16 cellular contexts compared by ENCODE assay signal in the genomic region with DNA sequence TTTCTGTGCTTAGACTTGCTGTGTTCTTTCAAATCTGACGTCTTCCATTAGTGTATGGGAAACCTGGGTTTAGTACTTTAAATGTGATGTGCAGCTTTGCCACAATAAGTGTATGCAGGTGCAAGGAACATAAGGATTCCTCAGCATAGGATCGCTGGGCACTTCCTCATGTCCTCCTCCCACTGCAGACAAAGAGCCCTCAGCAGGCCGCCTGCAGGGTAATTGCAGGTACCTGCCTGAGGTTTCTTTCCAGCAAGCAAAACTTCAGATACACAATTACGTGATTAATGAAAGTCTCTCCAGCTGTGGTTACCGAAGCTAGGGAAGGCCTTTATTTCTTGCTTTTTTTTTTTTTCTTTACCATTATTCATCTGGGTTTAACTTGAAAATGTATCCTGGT.
DNase-seq lines count a peak whose midpoint lies in the region; ATAC-seq, FAIRE-seq and TF ChIP-seq lines count a peak whose summit lies in the region.
"Had no signal": no experiment of that assay in that cellular context is flagged by ENCODE, and none has a peak within 500 bp of the region (broad histone marks: within the 10 kb centered on the region; RNA-seq: fewer than 3 reads in every experiment).

No MANE protein-coding gene starts in this region.

- intact Hi-C loops in transverse colon (cut with DNase I; ENCODE audit: low total_unique reads): no loop called here

- in situ Hi-C loops in transverse colon (cut with MboI; ENCODE audit: low pct_ligation_motif_present in 1 of 4, low pct_unique_long_range_greater_than_20kb in 1 of 4, low sequenced_read_pairs in 3 of 4): no loop called here

- no peak for TF ChIP-seq RAD21 in SK-N-SH (IDR thresholded peaks at IDR 0.05; ENCODE audit: low read length)

- CTCF ChIA-PET in SK-N-SH (lab: Yijun Ruan, JAX): no interaction called here

- peaks cover 12% of the 10 kb centered on the region for H3K36me3 Mint-ChIP-seq in astrocyte (ENCODE audit: low read depth, unreplicated experiment)

- no peaks in the 10 kb centered on the region for H3K27me3 Mint-ChIP-seq in astrocyte (ENCODE audit: low read depth, unreplicated experiment)
- H3K27me3 Mint-ChIP-seq: activated naive CD8-positive, alpha-beta T cell treated with anti-CD3 and anti-CD28 coated beads for 36 hours; CD4-positive, alpha-beta T cell had no signal

- H2AFZ ChIP-seq in SK-N-SH (ENCODE audit: low read depth) (no peak overlapping the region), astrocyte (ENCODE audit: low read depth, low read length) (peak overlapping the region; percentile 19), osteoblast (ENCODE audit: low read length) (no peak overlapping the region)
- H2AFZ ChIP-seq: PC-9 had no signal

- ATAC-seq in SK-N-SH treated with all-trans-retinoic acid at 6 μM for 48 hours: no peak

- H3K4me3 Mint-ChIP-seq in astrocyte (ENCODE audit: unreplicated experiment): no peak overlapping the region
- H3K4me3 Mint-ChIP-seq: activated naive CD8-positive, alpha-beta T cell treated with anti-CD3 and anti-CD28 coated beads for 36 hours; CD4-positive, alpha-beta T cell had no signal

- no peaks in the 10 kb centered on the region for H3K4me1 ChIP-seq in SK-N-SH (ENCODE audit: control insufficient read depth in 1 of 2, insufficient read depth in 2 of 2, low read depth in 1 of 2, low read length in 1 of 2)
- H3K4me1 ChIP-seq in astrocyte (ENCODE audit: insufficient read depth, low read length): peaks cover 10% of the 10 kb centered on the region
- H3K4me1 ChIP-seq in mesodermal cell (ENCODE audit: control insufficient read depth, insufficient read depth, low read length, poor library complexity, severe bottlenecking): peaks cover 26% of the 10 kb centered on the region
- peaks cover 0 to 12% (median 4%) of the 10 kb centered on the region in 4 donors for H3K4me1 ChIP-seq in transverse colon
- H3K4me1 ChIP-seq in osteoblast (ENCODE audit: insufficient read depth, low read length): no peaks in the 10 kb centered on the region

- H4K20me1 ChIP-seq in SK-N-SH (ENCODE audit: insufficient read depth): no peaks in the 10 kb centered on the region
- no peaks in the 10 kb centered on the region for H4K20me1 ChIP-seq in astrocyte (ENCODE audit: insufficient read depth, low read length)
- no peaks in the 10 kb centered on the region for H4K20me1 ChIP-seq in osteoblast (ENCODE audit: insufficient read depth, low read length)

- 11% methylated on average over 5 of the region's 5 CpGs for WGBS in SK-N-SH (ENCODE audit: low lambda C conversion rate)
- WGBS in mesodermal cell (ENCODE audit: insufficient coverage in 2 of 2), 2 experiments: 65 to 92% methylated on average over 3 to 4 of the region's 5 CpGs
- 59 to 71% methylated on average over 3 to 5 of the region's 5 CpGs for WGBS in transverse colon (ENCODE audit: low coverage in 1 of 2), 2 donors

- POLR2A ChIA-PET in SK-N-SH (lab: Yijun Ruan, JAX): no interaction called here

- no peak for FAIRE-seq in astrocyte (lab: Jason Lieb, UNC)
- FAIRE-seq: small intestine had no signal

- H3K79me2 ChIP-seq in SK-N-SH (ENCODE audit: insufficient read depth) (no peaks in the 10 kb centered on the region), astrocyte (ENCODE audit: insufficient read depth, low read length) (no peaks in the 10 kb centered on the region), osteoblast (ENCODE audit: insufficient read depth, low read length) (no peaks in the 10 kb centered on the region)

- DNase-seq in SK-N-SH (no peak), astrocyte (ENCODE audit: low read depth) (peak; percentile 23), transverse colon (no peak), GM19240 (ENCODE audit: insufficient read length, low spot score) (no peak), osteoblast (ENCODE audit: insufficient read length, low spot score, missing footprints) (no peak)
- DNase-seq in activated CD4-positive, alpha-beta T cell treated with anti-CD3 and anti-CD28 coated beads, Interleukin-2, amount 50 U/mL, for 48 hours: no peak
- DNase-seq: activated CD4-positive, alpha-beta T cell treated with anti-CD3 and anti-CD28 coated beads, Interleukin-2, amount 50 U/mL, for 4 hours; activated naive CD8-positive, alpha-beta T cell treated with anti-CD3 and anti-CD28 coated beads for 36 hours; activated T-cell treated with anti-CD3 and anti-CD28 coated beads, Interleukin-2, amount 50 U/mL, for 48 hours; CD4-positive, alpha-beta T cell; lower lobe of right lung; NCI-H524; PC-9; small intestine had no signal

- no peaks in the 10 kb centered on the region for H3K36me3 ChIP-seq in SK-N-SH (replicated peaks in 1 of 2; ENCODE audit: control insufficient read depth in 1 of 2, insufficient read depth in 2 of 2, low read length in 1 of 2)
- no peaks in the 10 kb centered on the region for H3K36me3 ChIP-seq in astrocyte (ENCODE audit: insufficient read depth, low read length)
- peaks cover 30% of the 10 kb centered on the region for H3K36me3 ChIP-seq in mesodermal cell (ENCODE audit: control insufficient read depth, insufficient read depth, low read length)
- peaks cover 0 to 6% (median 2%) of the 10 kb centered on the region in 4 donors for H3K36me3 ChIP-seq in transverse colon
- no peaks in the 10 kb centered on the region for H3K36me3 ChIP-seq in osteoblast (ENCODE audit: insufficient read depth, low read length)

- H3K9me3 ChIP-seq in SK-N-SH (no peaks in the 10 kb centered on the region), astrocyte (ENCODE audit: insufficient read depth, low read depth, low read length) (no peaks in the 10 kb centered on the region), mesodermal cell (ENCODE audit: control insufficient read depth, low read length) (no peaks in the 10 kb centered on the region), transverse colon (no peaks in the 10 kb centered on the region), osteoblast (ENCODE audit: low read depth, low read length) (no peaks in the 10 kb centered on the region)
- H3K9me3 ChIP-seq: lower lobe of right lung had no signal

- H3K9ac ChIP-seq in SK-N-SH (no peak overlapping the region), astrocyte (ENCODE audit: low read length) (no peak overlapping the region)

- TF ChIP-seq POLR2A in transverse colon (IDR thresholded peaks at IDR 0.05): no peak

- H3K4me3 ChIP-seq in SK-N-SH (ENCODE audit: low read depth in 2 of 2, low read length in 1 of 2) (no peak overlapping the region), astrocyte (ENCODE audit: insufficient read depth, low read depth, low read length) (no peak overlapping the region), mesodermal cell (ENCODE audit: extremely low read depth, insufficient read depth, low read length, poor library complexity, severe bottlenecking) (no peak overlapping the region), transverse colon (no peak overlapping the region), osteoblast (ENCODE audit: insufficient read depth, low read length) (no peak overlapping the region)
- H3K4me3 ChIP-seq: lower lobe of right lung, PC-9 had no signal

- H3K9me2 ChIP-seq in SK-N-SH: no peaks in the 10 kb centered on the region

- H3F3A ChIP-seq in SK-N-SH (replicated peaks; ENCODE audit: insufficient read depth): no peaks in the 10 kb centered on the region

- TF ChIP-seq CTCF in SK-N-SH (IDR thresholded peaks at IDR 0.05) (no peak), astrocyte (IDR thresholded peaks at IDR 0.05; ENCODE audit: insufficient read depth, low read depth, low read length) (no peak), transverse colon (IDR thresholded peaks at IDR 0.05) (no peak), osteoblast (IDR thresholded peaks at IDR 0.05; ENCODE audit: extremely low read depth, low read depth, low read length) (no peak)

- H3K4me2 ChIP-seq in SK-N-SH (peak overlapping the region; percentile 7; the same call in 1 of the 2 replicates), astrocyte (ENCODE audit: low read length) (peak overlapping the region; percentile 45), osteoblast (ENCODE audit: insufficient read depth, low read length) (no peak overlapping the region)
- H3K4me2 ChIP-seq: PC-9 had no signal

- peak overlapping the region; percentile 23 for H3K27ac Mint-ChIP-seq in astrocyte (ENCODE audit: unreplicated experiment)
- H3K27ac Mint-ChIP-seq: activated naive CD8-positive, alpha-beta T cell treated with anti-CD3 and anti-CD28 coated beads for 36 hours; CD4-positive, alpha-beta T cell had no signal

- H3K27me3 ChIP-seq in SK-N-SH (ENCODE audit: insufficient read depth) (peaks cover 18% of the 10 kb centered on the region; the same call in 1 of the 2 replicates), astrocyte (ENCODE audit: insufficient read depth, low read length) (no peaks in the 10 kb centered on the region), transverse colon (no peaks in the 10 kb centered on the region), osteoblast (ENCODE audit: insufficient read depth, low read length) (no peaks in the 10 kb centered on the region)

- H3K4me1 Mint-ChIP-seq in astrocyte (ENCODE audit: low read depth, unreplicated experiment): peaks cover 22% of the 10 kb centered on the region
- H3K4me1 Mint-ChIP-seq: activated naive CD8-positive, alpha-beta T cell treated with anti-CD3 and anti-CD28 coated beads for 36 hours had no signal

- H3K27ac ChIP-seq in SK-N-SH (ENCODE audit: low read depth in 2 of 2, low read length in 1 of 2) (no peak overlapping the region), astrocyte (ENCODE audit: low read depth, low read length) (no peak overlapping the region), mesodermal cell (ENCODE audit: low read depth, low read length, severe bottlenecking) (peak overlapping the region; percentile 78), transverse colon (peak overlapping the region in 3 of 4 donors; percentile 7 to 65 (median 61)), osteoblast (ENCODE audit: low read depth, low read length) (no peak overlapping the region)
- H3K27ac ChIP-seq: PC-9 had no signal

- H3K9me3 Mint-ChIP-seq in astrocyte (ENCODE audit: unreplicated experiment): no peaks in the 10 kb centered on the region
- H3K9me3 Mint-ChIP-seq: activated naive CD8-positive, alpha-beta T cell treated with anti-CD3 and anti-CD28 coated beads for 36 hours; CD4-positive, alpha-beta T cell had no signal

- TF ChIP-seq EP300 in SK-N-SH (IDR thresholded peaks at IDR 0.05; ENCODE audit: borderline replicate concordance in 1 of 2, low read depth in 1 of 2, low read length in 1 of 2): no peak
- TF ChIP-seq EP300 in transverse colon (IDR thresholded peaks at IDR 0.05; ENCODE audit: low read depth): no peak

TF ChIP-seq in SK-N-SH treated with all-trans-retinoic acid at 6 μM for 48 hours, 23 proteins besides CTCF, POLR2A, EP300 and RAD21:
- TF ChIP-seq, protein P1, sequence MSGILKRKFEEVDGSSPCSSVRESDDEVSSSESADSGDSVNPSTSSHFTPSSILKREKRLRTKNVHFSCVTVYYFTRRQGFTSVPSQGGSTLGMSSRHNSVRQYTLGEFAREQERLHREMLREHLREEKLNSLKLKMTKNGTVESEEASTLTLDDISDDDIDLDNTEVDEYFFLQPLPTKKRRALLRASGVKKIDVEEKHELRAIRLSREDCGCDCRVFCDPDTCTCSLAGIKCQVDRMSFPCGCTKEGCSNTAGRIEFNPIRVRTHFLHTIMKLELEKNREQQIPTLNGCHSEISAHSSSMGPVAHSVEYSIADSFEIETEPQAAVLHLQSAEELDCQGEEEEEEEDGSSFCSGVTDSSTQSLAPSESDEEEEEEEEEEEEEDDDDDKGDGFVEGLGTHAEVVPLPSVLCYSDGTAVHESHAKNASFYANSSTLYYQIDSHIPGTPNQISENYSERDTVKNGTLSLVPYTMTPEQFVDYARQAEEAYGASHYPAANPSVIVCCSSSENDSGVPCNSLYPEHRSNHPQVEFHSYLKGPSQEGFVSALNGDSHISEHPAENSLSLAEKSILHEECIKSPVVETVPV (CRISPR knock-in tag; IDR thresholded peaks at IDR 0.05): no peak
TF ChIP-seq in SK-N-SH treated with all-trans-retinoic acid at 6 μM for 48 hours: peak in this region for 0.

Comparison
In these comparisons a context has a peak if more than half of its experiments do, and no peak if none do; other contexts are left out.
1. H3K27ac ChIP-seq: peak in mesodermal cell (single experiment) and transverse colon (3 of 4); none in SK-N-SH (0 of 2), astrocyte (single experiment) and osteoblast (single experiment).